Comparison of ENCODE assay signal across 9 cellular contexts in the genomic region with DNA sequence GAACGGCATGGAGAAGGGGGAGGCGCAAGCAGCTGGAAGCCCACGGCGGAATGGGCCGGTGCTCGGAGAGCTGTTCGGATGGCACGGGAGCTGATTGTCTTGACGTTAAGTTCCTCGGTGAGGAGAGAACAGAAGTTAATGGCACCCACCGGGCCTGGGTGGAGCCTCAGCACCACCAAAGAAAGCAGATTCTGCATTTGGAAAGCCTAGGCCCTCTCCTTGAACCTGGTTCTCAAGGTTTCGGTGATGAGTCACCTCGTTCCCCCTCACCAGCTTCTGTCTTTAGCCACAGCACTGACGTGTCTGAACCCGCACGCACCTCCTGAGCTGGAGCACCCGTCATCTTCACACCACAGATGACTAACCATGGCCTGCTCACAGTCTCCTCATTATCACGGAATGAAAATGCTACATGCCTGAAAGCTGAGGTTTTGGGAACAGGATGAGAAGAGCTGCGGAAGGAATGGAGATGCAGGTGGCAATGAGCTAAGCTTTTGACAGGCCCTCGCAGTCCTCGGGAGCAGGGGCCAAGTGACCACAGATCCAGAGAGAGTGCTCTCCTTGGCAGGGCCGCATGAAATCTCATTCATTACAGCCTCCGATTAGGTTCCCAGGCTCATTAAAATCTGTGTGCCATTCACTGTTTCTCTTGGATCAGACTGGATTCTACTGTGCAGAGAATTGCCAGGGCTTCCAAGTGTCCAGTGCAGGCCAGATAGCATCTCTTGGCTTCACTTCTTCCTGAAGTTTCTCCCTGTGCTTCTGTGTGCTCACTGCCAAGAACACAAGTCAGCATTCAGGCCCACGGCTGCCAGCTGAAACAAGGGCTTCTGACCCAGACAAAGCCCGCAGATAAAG.
DNase-seq lines count a peak whose midpoint lies in the region; ATAC-seq and TF ChIP-seq lines count a peak whose summit lies in the region.
"Had no signal": no experiment of that assay in that cellular context is flagged by ENCODE, and none has a peak within 500 bp of the region (broad histone marks: within the 10 kb centered on the region; RNA-seq: fewer than 3 reads in every experiment).

No MANE protein-coding gene starts in this region.

- CTCF ChIA-PET in activated CD4-positive, alpha-beta memory T cell treated with anti-CD3 and anti-CD28 coated beads, Interleukin-2, amount 10 ng/mL, durations not matched to agents 7 days and 5 days (lab: Charles Lee): interaction anchor here (0.9 to 1.6 kb wide), 2 partner anchors 59 to 121 kb away, joined by 3 to 4 read pairs; no protein-coding TSS in a partner anchor
- CTCF ChIA-PET in WTC11 (lab: Charles Lee): interaction anchor here (1.0 to 1.1 kb wide), 2 partner anchors 108 to 138 kb away, joined by 3 to 4 read pairs; no protein-coding TSS in a partner anchor

- H3K9me3 ChIP-seq in gastroesophageal sphincter: no peaks in the 10 kb centered on the region

- WGBS in gastroesophageal sphincter (ENCODE audit: low coverage in 1 of 2), 2 donors: 65 to 81% methylated on average over 12 to 19 of the region's 25 CpGs

- POLR2A ChIA-PET in activated CD4-positive, alpha-beta memory T cell treated with anti-CD3 and anti-CD28 coated beads, Interleukin-2, amount 10 ng/mL, durations not matched to agents 7 days and 5 days (lab: Charles Lee): no interaction called here
- POLR2A ChIA-PET in WTC11 (lab: Charles Lee): no interaction called here

- TF ChIP-seq POLR2A in gastroesophageal sphincter (IDR thresholded peaks at IDR 0.05): no peak

- TF ChIP-seq CTCF in GM12865 (IDR thresholded peaks at IDR 0.05; ENCODE audit: insufficient read depth, low read depth, low read length, missing control alignments) (no peak), gastroesophageal sphincter (IDR thresholded peaks at IDR 0.05) (no peak), WTC11 (IDR thresholded peaks at IDR 0.05) (no peak)

- DNase-seq in GM12865 (ENCODE audit: low read depth) (peak; percentile 96), DMS 273 treated with DMSO at 0.1 percent for 48 hours (lab: John Stamatoyannopoulos, UW) (no peak), NCI-H2171 treated with DMSO at 0.1 percent for 48 hours (lab: John Stamatoyannopoulos, UW) (no peak), WTC11 (ENCODE audit: low spot score) (no peak)
- DNase-seq in activated CD4-positive, alpha-beta memory T cell treated with anti-CD3 and anti-CD28 coated beads, Interleukin-2, amount 10 ng/mL, durations not matched to agents 7 days and 5 days: peak; percentile 83
- DNase-seq in stimulated activated CD4-positive, alpha-beta T cell treated with anti-CD3 and anti-CD28 coated beads, Interleukin-12 subunit alpha, Interleukin-12 subunit beta, amount 100 ng/mL, for 24 hours (ENCODE audit: low read depth in 2 of 2): peak; percentile 3 to 36

- peaks cover 20% of the 10 kb centered on the region for H3K27me3 Mint-ChIP-seq in activated CD4-positive, alpha-beta memory T cell treated with anti-CD3 and anti-CD28 coated beads, Interleukin-2, amount 10 ng/mL, durations not matched to agents 7 days and 5 days
- H3K27me3 Mint-ChIP-seq in WTC11 (ENCODE audit: low read depth): no peaks in the 10 kb centered on the region

- no peaks in the 10 kb centered on the region for H3K9me3 Mint-ChIP-seq in activated CD4-positive, alpha-beta memory T cell treated with anti-CD3 and anti-CD28 coated beads, Interleukin-2, amount 10 ng/mL, durations not matched to agents 7 days and 5 days
- no peaks in the 10 kb centered on the region for H3K9me3 Mint-ChIP-seq in WTC11

- peak overlapping the region in 3 of 4 donors; percentile 20 to 31 (median 27) for H3K27ac ChIP-seq in gastroesophageal sphincter

- TF ChIP-seq EP300 in gastroesophageal sphincter (IDR thresholded peaks at IDR 0.05): no peak

- no peaks in the 10 kb centered on the region for H3K36me3 ChIP-seq in gastroesophageal sphincter

- peak overlapping the region; percentile 68 for H3K27ac Mint-ChIP-seq in activated CD4-positive, alpha-beta memory T cell treated with anti-CD3 and anti-CD28 coated beads, Interleukin-2, amount 10 ng/mL, durations not matched to agents 7 days and 5 days
- no peak overlapping the region for H3K27ac Mint-ChIP-seq in WTC11
- H3K27ac Mint-ChIP-seq: IgD-negative memory B cell had no signal

- H3K4me1 ChIP-seq in gastroesophageal sphincter: peaks cover 0 to 8% (median 0%) of the 10 kb centered on the region in 3 donors

- peak overlapping the region; percentile 48 for H3K4me3 ChIP-seq in GM12865 (ENCODE audit: low read depth, low read length)
- no peak overlapping the region for H3K4me3 ChIP-seq in gastroesophageal sphincter

- ATAC-seq in HG02973 (IDR thresholded peaks at IDR 0.05; ENCODE audit: unreplicated experiment) (peak; percentile 90), gastroesophageal sphincter (peak; percentile 53), WTC11 (no peak)

- peaks cover 24% of the 10 kb centered on the region for H3K4me1 Mint-ChIP-seq in activated CD4-positive, alpha-beta memory T cell treated with anti-CD3 and anti-CD28 coated beads, Interleukin-2, amount 10 ng/mL, durations not matched to agents 7 days and 5 days
- peaks cover 16% of the 10 kb centered on the region for H3K4me1 Mint-ChIP-seq in WTC11

- H3K27me3 ChIP-seq in gastroesophageal sphincter: peaks cover 12% of the 10 kb centered on the region

- no peaks in the 10 kb centered on the region for H3K36me3 Mint-ChIP-seq in activated CD4-positive, alpha-beta memory T cell treated with anti-CD3 and anti-CD28 coated beads, Interleukin-2, amount 10 ng/mL, durations not matched to agents 7 days and 5 days (ENCODE audit: low read depth)
- H3K36me3 Mint-ChIP-seq in WTC11: no peaks in the 10 kb centered on the region
- H3K36me3 Mint-ChIP-seq: IgD-negative memory B cell had no signal

- H3K4me3 Mint-ChIP-seq in activated CD4-positive, alpha-beta memory T cell treated with anti-CD3 and anti-CD28 coated beads, Interleukin-2, amount 10 ng/mL, durations not matched to agents 7 days and 5 days: no peak overlapping the region
- H3K4me3 Mint-ChIP-seq in WTC11: no peak overlapping the region
- H3K4me3 Mint-ChIP-seq: IgD-negative memory B cell had no signal

TF ChIP-seq in WTC11, 78 proteins besides CTCF, POLR2A, EP300 and RAD21:
- TF ChIP-seq, protein P1, sequence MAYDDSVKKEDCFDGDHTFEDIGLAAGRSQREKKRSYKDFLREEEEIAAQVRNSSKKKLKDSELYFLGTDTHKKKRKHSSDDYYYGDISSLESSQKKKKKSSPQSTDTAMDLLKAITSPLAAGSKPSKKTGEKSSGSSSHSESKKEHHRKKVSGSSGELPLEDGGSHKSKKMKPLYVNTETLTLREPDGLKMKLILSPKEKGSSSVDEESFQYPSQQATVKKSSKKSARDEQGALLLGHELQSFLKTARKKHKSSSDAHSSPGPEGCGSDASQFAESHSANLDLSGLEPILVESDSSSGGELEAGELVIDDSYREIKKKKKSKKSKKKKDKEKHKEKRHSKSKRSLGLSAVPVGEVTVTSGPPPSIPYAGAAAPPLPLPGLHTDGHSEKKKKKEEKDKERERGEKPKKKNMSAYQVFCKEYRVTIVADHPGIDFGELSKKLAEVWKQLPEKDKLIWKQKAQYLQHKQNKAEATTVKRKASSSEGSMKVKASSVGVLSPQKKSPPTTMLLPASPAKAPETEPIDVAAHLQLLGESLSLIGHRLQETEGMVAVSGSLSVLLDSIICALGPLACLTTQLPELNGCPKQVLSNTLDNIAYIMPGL (CRISPR knock-in tag; IDR thresholded peaks at IDR 0.05): no peak

Comparison
In these comparisons a context has a peak if more than half of its experiments do, and no peak if none do; other contexts are left out.
1. DNase-seq: peak in GM12865 (single experiment), activated CD4-positive, alpha-beta memory T cell treated with anti-CD3 and anti-CD28 coated beads, Interleukin-2, amount 10 ng/mL, durations not matched to agents 7 days and 5 days (single experiment) and stimulated activated CD4-positive, alpha-beta T cell treated with anti-CD3 and anti-CD28 coated beads, Interleukin-12 subunit alpha, Interleukin-12 subunit beta, amount 100 ng/mL, for 24 hours (2 of 2); none in DMS 273 treated with DMSO at 0.1 percent for 48 hours (single experiment), NCI-H2171 treated with DMSO at 0.1 percent for 48 hours (single experiment) and WTC11 (single experiment).